In the genomic region with DNA sequence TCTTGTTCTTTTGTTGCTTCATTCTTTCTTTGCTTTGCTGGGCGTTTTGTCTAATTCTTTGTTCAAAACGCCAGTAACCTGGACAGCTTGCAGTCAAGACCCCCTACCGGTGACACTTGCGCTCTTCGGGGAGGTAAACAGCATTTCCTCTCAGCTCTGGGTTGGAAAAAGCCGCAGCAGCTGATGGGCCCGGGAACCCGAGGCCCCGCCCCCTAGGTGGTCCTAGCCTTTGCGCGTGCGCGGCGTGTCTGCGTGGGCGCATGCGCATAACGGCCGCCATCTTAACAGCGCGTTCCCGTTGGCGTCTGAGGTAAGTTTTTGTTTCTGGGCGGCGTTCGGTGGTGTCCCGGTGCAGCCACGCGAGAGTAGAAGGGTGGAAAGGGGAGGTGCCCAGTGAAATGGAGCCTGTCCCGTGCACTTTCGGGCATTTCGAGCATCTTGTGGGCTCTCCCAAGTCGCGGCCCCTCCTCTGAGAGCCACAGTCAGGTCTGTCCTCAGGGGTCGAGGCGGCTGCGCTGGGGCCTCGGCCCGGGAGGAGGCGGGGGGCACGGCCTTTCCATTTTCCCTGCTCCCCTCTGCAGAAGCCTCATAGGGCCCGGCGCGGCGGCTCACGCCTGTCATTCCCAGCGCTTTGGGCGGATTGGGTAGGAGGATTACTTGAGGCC, we compare ENCODE assay signal across 1 cellular context.
TF ChIP-seq lines count a peak whose summit lies in the region.

A gene (plus strand): TSS at position 261 of the 665 bp plus-strand sequence. CDS start 14,371 bp downstream, outside the sequence.

TF ChIP-seq in GM12878, 131 proteins besides CTCF, POLR2A, EP300 and RAD21 (continued from another document and continues in another):
- TF ChIP-seq, protein P1, sequence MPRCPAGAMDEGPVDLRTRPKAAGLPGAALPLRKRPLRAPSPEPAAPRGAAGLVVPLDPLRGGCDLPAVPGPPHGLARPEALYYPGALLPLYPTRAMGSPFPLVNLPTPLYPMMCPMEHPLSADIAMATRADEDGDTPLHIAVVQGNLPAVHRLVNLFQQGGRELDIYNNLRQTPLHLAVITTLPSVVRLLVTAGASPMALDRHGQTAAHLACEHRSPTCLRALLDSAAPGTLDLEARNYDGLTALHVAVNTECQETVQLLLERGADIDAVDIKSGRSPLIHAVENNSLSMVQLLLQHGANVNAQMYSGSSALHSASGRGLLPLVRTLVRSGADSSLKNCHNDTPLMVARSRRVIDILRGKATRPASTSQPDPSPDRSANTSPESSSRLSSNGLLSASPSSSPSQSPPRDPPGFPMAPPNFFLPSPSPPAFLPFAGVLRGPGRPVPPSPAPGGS (IDR thresholded peaks at IDR 0.05; ENCODE audit: borderline replicate concordance, insufficient read depth, low read depth, low read length, poor library complexity, severe bottlenecking): no peak
- TF ChIP-seq, protein P2, sequence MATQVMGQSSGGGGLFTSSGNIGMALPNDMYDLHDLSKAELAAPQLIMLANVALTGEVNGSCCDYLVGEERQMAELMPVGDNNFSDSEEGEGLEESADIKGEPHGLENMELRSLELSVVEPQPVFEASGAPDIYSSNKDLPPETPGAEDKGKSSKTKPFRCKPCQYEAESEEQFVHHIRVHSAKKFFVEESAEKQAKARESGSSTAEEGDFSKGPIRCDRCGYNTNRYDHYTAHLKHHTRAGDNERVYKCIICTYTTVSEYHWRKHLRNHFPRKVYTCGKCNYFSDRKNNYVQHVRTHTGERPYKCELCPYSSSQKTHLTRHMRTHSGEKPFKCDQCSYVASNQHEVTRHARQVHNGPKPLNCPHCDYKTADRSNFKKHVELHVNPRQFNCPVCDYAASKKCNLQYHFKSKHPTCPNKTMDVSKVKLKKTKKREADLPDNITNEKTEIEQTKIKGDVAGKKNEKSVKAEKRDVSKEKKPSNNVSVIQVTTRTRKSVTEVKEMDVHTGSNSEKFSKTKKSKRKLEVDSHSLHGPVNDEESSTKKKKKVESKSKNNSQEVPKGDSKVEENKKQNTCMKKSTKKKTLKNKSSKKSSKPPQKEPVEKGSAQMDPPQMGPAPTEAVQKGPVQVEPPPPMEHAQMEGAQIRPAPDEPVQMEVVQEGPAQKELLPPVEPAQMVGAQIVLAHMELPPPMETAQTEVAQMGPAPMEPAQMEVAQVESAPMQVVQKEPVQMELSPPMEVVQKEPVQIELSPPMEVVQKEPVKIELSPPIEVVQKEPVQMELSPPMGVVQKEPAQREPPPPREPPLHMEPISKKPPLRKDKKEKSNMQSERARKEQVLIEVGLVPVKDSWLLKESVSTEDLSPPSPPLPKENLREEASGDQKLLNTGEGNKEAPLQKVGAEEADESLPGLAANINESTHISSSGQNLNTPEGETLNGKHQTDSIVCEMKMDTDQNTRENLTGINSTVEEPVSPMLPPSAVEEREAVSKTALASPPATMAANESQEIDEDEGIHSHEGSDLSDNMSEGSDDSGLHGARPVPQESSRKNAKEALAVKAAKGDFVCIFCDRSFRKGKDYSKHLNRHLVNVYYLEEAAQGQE (IDR thresholded peaks at IDR 0.05; ENCODE audit: low read depth, low read length): no peak
- TF ChIP-seq TCF3 (IDR thresholded peaks at IDR 0.05; ENCODE audit: borderline replicate concordance, insufficient read depth, low read depth, low read length): no peak
- TF ChIP-seq TBL1XR1 (IDR thresholded peaks at IDR 0.05; ENCODE audit: low read depth, low read length): peak; percentile 50; the same call in 1 of the 2 replicates
- no peak for TF ChIP-seq POLR2AphosphoS2 (IDR thresholded peaks at IDR 0.05; ENCODE audit: low read depth, low read length)
- TF ChIP-seq, protein P3, sequence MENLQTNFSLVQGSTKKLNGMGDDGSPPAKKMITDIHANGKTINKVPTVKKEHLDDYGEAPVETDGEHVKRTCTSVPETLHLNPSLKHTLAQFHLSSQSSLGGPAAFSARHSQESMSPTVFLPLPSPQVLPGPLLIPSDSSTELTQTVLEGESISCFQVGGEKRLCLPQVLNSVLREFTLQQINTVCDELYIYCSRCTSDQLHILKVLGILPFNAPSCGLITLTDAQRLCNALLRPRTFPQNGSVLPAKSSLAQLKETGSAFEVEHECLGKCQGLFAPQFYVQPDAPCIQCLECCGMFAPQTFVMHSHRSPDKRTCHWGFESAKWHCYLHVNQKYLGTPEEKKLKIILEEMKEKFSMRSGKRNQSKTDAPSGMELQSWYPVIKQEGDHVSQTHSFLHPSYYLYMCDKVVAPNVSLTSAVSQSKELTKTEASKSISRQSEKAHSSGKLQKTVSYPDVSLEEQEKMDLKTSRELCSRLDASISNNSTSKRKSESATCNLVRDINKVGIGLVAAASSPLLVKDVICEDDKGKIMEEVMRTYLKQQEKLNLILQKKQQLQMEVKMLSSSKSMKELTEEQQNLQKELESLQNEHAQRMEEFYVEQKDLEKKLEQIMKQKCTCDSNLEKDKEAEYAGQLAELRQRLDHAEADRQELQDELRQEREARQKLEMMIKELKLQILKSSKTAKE (IDR thresholded peaks at IDR 0.05; ENCODE audit: low read depth, poor library complexity, severe bottlenecking): no peak
- peak; percentile 75 for TF ChIP-seq BRCA1 (IDR thresholded peaks at IDR 0.05; ENCODE audit: low read depth, low read length)
- TF ChIP-seq MEF2B (IDR thresholded peaks at IDR 0.05; ENCODE audit: partially characterized antibody, poor library complexity, severe bottlenecking): no peak
- TF ChIP-seq, protein P4, sequence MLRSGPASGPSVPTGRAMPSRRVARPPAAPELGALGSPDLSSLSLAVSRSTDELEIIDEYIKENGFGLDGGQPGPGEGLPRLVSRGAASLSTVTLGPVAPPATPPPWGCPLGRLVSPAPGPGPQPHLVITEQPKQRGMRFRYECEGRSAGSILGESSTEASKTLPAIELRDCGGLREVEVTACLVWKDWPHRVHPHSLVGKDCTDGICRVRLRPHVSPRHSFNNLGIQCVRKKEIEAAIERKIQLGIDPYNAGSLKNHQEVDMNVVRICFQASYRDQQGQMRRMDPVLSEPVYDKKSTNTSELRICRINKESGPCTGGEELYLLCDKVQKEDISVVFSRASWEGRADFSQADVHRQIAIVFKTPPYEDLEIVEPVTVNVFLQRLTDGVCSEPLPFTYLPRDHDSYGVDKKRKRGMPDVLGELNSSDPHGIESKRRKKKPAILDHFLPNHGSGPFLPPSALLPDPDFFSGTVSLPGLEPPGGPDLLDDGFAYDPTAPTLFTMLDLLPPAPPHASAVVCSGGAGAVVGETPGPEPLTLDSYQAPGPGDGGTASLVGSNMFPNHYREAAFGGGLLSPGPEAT (IDR thresholded peaks at IDR 0.05; ENCODE audit: low read depth): 0 out of 2 replicates have a peak, but pooled peaks have one; percentile 33
- no peak for TF ChIP-seq NFXL1 (IDR thresholded peaks at IDR 0.05; ENCODE audit: borderline replicate concordance)
- no peak for TF ChIP-seq BACH1 (IDR thresholded peaks at IDR 0.05; ENCODE audit: borderline replicate concordance)
- TF ChIP-seq, protein P5, sequence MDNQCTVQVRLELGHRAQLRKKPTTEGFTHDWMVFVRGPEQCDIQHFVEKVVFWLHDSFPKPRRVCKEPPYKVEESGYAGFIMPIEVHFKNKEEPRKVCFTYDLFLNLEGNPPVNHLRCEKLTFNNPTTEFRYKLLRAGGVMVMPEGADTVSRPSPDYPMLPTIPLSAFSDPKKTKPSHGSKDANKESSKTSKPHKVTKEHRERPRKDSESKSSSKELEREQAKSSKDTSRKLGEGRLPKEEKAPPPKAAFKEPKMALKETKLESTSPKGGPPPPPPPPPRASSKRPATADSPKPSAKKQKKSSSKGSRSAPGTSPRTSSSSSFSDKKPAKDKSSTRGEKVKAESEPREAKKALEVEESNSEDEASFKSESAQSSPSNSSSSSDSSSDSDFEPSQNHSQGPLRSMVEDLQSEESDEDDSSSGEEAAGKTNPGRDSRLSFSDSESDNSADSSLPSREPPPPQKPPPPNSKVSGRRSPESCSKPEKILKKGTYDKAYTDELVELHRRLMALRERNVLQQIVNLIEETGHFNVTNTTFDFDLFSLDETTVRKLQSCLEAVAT (IDR thresholded peaks at IDR 0.05): no peak
- peak; percentile 85 for TF ChIP-seq NRF1 (conservative IDR thresholded peaks at IDR 0.05; ENCODE audit: low read depth, low read length)
- TF ChIP-seq SREBF1 (IDR thresholded peaks at IDR 0.05; ENCODE audit: low read length): no peak
- TF ChIP-seq KDM1A (IDR thresholded peaks at IDR 0.05; ENCODE audit: borderline replicate concordance): no peak
- peak; percentile 47; the same call in 1 of the 2 replicates for TF ChIP-seq HCFC1 (IDR thresholded peaks at IDR 0.05; ENCODE audit: low read length)
- TF ChIP-seq SMARCA5 (IDR thresholded peaks at IDR 0.05): no peak
- TF ChIP-seq, protein P6, sequence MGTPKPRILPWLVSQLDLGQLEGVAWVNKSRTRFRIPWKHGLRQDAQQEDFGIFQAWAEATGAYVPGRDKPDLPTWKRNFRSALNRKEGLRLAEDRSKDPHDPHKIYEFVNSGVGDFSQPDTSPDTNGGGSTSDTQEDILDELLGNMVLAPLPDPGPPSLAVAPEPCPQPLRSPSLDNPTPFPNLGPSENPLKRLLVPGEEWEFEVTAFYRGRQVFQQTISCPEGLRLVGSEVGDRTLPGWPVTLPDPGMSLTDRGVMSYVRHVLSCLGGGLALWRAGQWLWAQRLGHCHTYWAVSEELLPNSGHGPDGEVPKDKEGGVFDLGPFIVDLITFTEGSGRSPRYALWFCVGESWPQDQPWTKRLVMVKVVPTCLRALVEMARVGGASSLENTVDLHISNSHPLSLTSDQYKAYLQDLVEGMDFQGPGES (IDR thresholded peaks at IDR 0.05): no peak
- TF ChIP-seq, protein P7, sequence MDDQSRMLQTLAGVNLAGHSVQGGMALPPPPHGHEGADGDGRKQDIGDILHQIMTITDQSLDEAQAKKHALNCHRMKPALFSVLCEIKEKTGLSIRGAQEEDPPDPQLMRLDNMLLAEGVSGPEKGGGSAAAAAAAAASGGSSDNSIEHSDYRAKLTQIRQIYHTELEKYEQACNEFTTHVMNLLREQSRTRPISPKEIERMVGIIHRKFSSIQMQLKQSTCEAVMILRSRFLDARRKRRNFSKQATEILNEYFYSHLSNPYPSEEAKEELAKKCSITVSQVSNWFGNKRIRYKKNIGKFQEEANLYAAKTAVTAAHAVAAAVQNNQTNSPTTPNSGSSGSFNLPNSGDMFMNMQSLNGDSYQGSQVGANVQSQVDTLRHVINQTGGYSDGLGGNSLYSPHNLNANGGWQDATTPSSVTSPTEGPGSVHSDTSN (IDR thresholded peaks at IDR 0.05; ENCODE audit: insufficient replicate concordance, low read depth, low read length): peak; percentile 44
- TF ChIP-seq CBFB (IDR thresholded peaks at IDR 0.05; ENCODE audit: low read depth): peak; percentile 72
- TF ChIP-seq IKZF2 (IDR thresholded peaks at IDR 0.05): no peak
- no peak for TF ChIP-seq RB1 (IDR thresholded peaks at IDR 0.05; ENCODE audit: borderline replicate concordance)
- no peak for TF ChIP-seq SUZ12 (IDR thresholded peaks at IDR 0.05; ENCODE audit: unreplicated experiment)
- TF ChIP-seq FOXM1 (IDR thresholded peaks at IDR 0.05; ENCODE audit: low read depth, low read length): no peak
- peak; percentile 93 for TF ChIP-seq IKZF1 (conservative IDR thresholded peaks at IDR 0.05)
- TF ChIP-seq, protein P8, sequence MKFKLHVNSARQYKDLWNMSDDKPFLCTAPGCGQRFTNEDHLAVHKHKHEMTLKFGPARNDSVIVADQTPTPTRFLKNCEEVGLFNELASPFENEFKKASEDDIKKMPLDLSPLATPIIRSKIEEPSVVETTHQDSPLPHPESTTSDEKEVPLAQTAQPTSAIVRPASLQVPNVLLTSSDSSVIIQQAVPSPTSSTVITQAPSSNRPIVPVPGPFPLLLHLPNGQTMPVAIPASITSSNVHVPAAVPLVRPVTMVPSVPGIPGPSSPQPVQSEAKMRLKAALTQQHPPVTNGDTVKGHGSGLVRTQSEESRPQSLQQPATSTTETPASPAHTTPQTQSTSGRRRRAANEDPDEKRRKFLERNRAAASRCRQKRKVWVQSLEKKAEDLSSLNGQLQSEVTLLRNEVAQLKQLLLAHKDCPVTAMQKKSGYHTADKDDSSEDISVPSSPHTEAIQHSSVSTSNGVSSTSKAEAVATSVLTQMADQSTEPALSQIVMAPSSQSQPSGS (IDR thresholded peaks at IDR 0.05; ENCODE audit: low read length): no peak
- no peak for TF ChIP-seq MYC (IDR thresholded peaks at IDR 0.05; ENCODE audit: insufficient read depth, insufficient read length, insufficient replicate concordance, low read length, severe bottlenecking)
- TF ChIP-seq, protein P9, sequence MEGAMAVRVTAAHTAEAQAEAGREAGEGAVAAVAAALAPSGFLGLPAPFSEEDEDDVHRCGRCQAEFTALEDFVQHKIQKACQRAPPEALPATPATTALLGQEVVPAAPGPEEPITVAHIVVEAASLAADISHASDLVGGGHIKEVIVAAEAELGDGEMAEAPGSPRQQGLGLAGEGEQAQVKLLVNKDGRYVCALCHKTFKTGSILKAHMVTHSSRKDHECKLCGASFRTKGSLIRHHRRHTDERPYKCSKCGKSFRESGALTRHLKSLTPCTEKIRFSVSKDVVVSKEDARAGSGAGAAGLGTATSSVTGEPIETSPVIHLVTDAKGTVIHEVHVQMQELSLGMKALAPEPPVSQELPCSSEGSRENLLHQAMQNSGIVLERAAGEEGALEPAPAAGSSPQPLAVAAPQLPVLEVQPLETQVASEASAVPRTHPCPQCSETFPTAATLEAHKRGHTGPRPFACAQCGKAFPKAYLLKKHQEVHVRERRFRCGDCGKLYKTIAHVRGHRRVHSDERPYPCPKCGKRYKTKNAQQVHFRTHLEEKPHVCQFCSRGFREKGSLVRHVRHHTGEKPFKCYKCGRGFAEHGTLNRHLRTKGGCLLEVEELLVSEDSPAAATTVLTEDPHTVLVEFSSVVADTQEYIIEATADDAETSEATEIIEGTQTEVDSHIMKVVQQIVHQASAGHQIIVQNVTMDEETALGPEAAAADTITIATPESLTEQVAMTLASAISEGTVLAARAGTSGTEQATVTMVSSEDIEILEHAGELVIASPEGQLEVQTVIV (IDR thresholded peaks at IDR 0.05; ENCODE audit: borderline replicate concordance, partially characterized antibody): no peak
- TF ChIP-seq JUNB (IDR thresholded peaks at IDR 0.05): no peak
- TF ChIP-seq POLR2AphosphoS5 (IDR thresholded peaks at IDR 0.05; ENCODE audit: low read length): peak; percentile 71
- TF ChIP-seq KLF5 (IDR thresholded peaks at IDR 0.05; ENCODE audit: partially characterized antibody): no peak
- no peak for TF ChIP-seq PML (IDR thresholded peaks at IDR 0.05; ENCODE audit: low read length)
- no peak for TF ChIP-seq ZNF622 (IDR thresholded peaks at IDR 0.05)
- TF ChIP-seq CHD4 (IDR thresholded peaks at IDR 0.05): no peak
- no peak for TF ChIP-seq PAX8 (IDR thresholded peaks at IDR 0.05)
- TF ChIP-seq RCOR1 (conservative IDR thresholded peaks at IDR 0.05; ENCODE audit: low read depth, low read length): no peak
- no peak; the same call in 1 of the 2 replicates for TF ChIP-seq MXI1 (IDR thresholded peaks at IDR 0.05; ENCODE audit: low read depth, low read length)
- TF ChIP-seq TCF12 (IDR thresholded peaks at IDR 0.05; ENCODE audit: low read depth, low read length): 0 out of 2 replicates have a peak, but pooled peaks have one; percentile 39
- no peak for TF ChIP-seq GABPA (IDR thresholded peaks at IDR 0.05; ENCODE audit: low read depth)
- no peak for TF ChIP-seq ETV6 (conservative IDR thresholded peaks at IDR 0.05 in 1 of 2, IDR thresholded peaks at IDR 0.05 in 1 of 2; ENCODE audit: borderline replicate concordance in 1 of 2, low read depth in 1 of 2)
- TF ChIP-seq EGR1 (IDR thresholded peaks at IDR 0.05; ENCODE audit: borderline replicate concordance in 1 of 2, low read depth in 2 of 2, low read length in 2 of 2): no peak
- no peak for TF ChIP-seq ZNF384 (IDR thresholded peaks at IDR 0.05; ENCODE audit: borderline replicate concordance, low read depth, low read length)
- TF ChIP-seq ZNF217 (IDR thresholded peaks at IDR 0.05): peak; percentile 42; the same call in 1 of the 2 replicates
- 0 out of 2 replicates have a peak, but pooled peaks have one; percentile 13 for TF ChIP-seq EED (IDR thresholded peaks at IDR 0.05; ENCODE audit: low read depth)
- TF ChIP-seq WRNIP1 (IDR thresholded peaks at IDR 0.05; ENCODE audit: borderline replicate concordance, low read depth, low read length): no peak
